8 cellular contexts compared by ENCODE assay signal in genomic region chr1:26035959-26036755, GRCh38. TPM values are rescaled to one million over a fixed set of nuclear protein-coding genes. Genes with fewer than 3 reads are reported as not detected.
DNase-seq lines count a peak whose midpoint lies in the region; ATAC-seq and TF ChIP-seq lines count a peak whose summit lies in the region.

No MANE protein-coding gene starts in this region.

- H3K27ac Mint-ChIP-seq in natural killer cell treated with Interleukin-12 subunit alpha and Interleukin-12 subunit beta and Interleukin-15 and Interleukin-18, amount 100 ng/mL, for 72 hours = peak overlapping the region; percentile 67 to 90

- peaks cover 9 to 13% of the 10 kb centered on the region in 2 donors for H3K4me1 Mint-ChIP-seq in natural killer cell treated with Interleukin-12 subunit alpha and Interleukin-12 subunit beta and Interleukin-15 and Interleukin-18, amount 100 ng/mL, for 72 hours (ENCODE audit: low read depth in 2 of 2)

- peak; percentile 89 for TF ChIP-seq CTCF in fibroblast of pulmonary artery (IDR thresholded peaks at IDR 0.05; ENCODE audit: low read length, missing control alignments)

- no peaks in the 10 kb centered on the region for H3K9me3 Mint-ChIP-seq in natural killer cell treated with Interleukin-12 subunit alpha and Interleukin-12 subunit beta and Interleukin-15 and Interleukin-18, amount 100 ng/mL, for 72 hours

- H3K27me3 Mint-ChIP-seq in natural killer cell treated with Interleukin-12 subunit alpha and Interleukin-12 subunit beta and Interleukin-15 and Interleukin-18, amount 100 ng/mL, for 72 hours = peaks cover 0 to 9% of the 10 kb centered on the region in 2 donors

- no peaks in the 10 kb centered on the region for H3K36me3 Mint-ChIP-seq in natural killer cell treated with Interleukin-12 subunit alpha and Interleukin-12 subunit beta and Interleukin-15 and Interleukin-18, amount 100 ng/mL, for 72 hours

- peak; percentile 60 for ATAC-seq in GM19452 (IDR thresholded peaks at IDR 0.05; ENCODE audit: unreplicated experiment)
- peak; percentile 53 for ATAC-seq in HG03575 (IDR thresholded peaks at IDR 0.05; ENCODE audit: extremely low read depth, insufficient number of reproducible peaks, low FRiP score, unreplicated experiment)
- peak; percentile 84 to 86 for ATAC-seq in natural killer cell treated with Interleukin-12 subunit alpha and Interleukin-12 subunit beta and Interleukin-15 and Interleukin-18, amount 100 ng/mL, for 72 hours

- peak overlapping the region; percentile 81 for H3K4me3 ChIP-seq in fibroblast of pulmonary artery (replicated peaks; ENCODE audit: low read depth, low read length)

- H3K4me3 Mint-ChIP-seq in natural killer cell treated with Interleukin-12 subunit alpha and Interleukin-12 subunit beta and Interleukin-15 and Interleukin-18, amount 100 ng/mL, for 72 hours = peak overlapping the region; percentile 94

- DNase-seq in COLO829 (ENCODE audit: low spot score) (peak; percentile 55), fibroblast of pulmonary artery (ENCODE audit: low read depth) (peak; percentile 72)
- DNase-seq in activated T-helper 9 cell treated with anti-CD3 and anti-CD28 coated beads, Interleukin-2, amount 50 U/mL, for 16 hours (ENCODE audit: low read depth) = peak; percentile 67
- peak; percentile 76 for DNase-seq in natural killer cell treated with Interleukin-12 subunit alpha and Interleukin-12 subunit beta and Interleukin-15 and Interleukin-18, amount 100 ng/mL, for 72 hours (ENCODE audit: low spot score)
- DNase-seq in stimulated activated naive CD4-positive, alpha-beta T cell (lab: John Stamatoyannopoulos, UW) = peak; percentile 30 to 88 (median 69)

TF ChIP-seq in PFSK-1, 5 proteins besides CTCF, POLR2A, EP300 and RAD21:
- TF ChIP-seq FOXP2 (optimal IDR thresholded peaks at IDR 0.05; ENCODE audit: borderline replicate concordance, extremely low read depth, extremely low read length, insufficient read depth) (peak; percentile 62), SIN3A (IDR thresholded peaks at IDR 0.05; ENCODE audit: borderline replicate concordance, insufficient read depth, low read length) (no peak)

RNA-seq across cellular contexts. Expression of gene SLC30A2, which starts 9.8 kb away (rescaled TPM):
- not detected for polyA plus RNA-seq in PFSK-1 (2012; ENCODE audit: insufficient read length, low read depth)
- not detected for total RNA-seq in natural killer cell treated with Interleukin-12 subunit alpha and Interleukin-12 subunit beta and Interleukin-15 and Interleukin-18, amount 100 ng/mL, for 72 hours

RNA-seq across cellular contexts. Expression of gene EXTL1, which starts 14.6 kb away (rescaled TPM):
- polyA plus RNA-seq in PFSK-1 (2012; ENCODE audit: insufficient read length, low read depth) = not detected
- total RNA-seq in natural killer cell treated with Interleukin-12 subunit alpha and Interleukin-12 subunit beta and Interleukin-15 and Interleukin-18, amount 100 ng/mL, for 72 hours = not detected

RNA-seq across cellular contexts. Expression of gene TRIM63, which starts 31.3 kb away (rescaled TPM):
- not detected for polyA plus RNA-seq in PFSK-1 (2012; ENCODE audit: insufficient read length, low read depth)
- total RNA-seq in natural killer cell treated with Interleukin-12 subunit alpha and Interleukin-12 subunit beta and Interleukin-15 and Interleukin-18, amount 100 ng/mL, for 72 hours = not detected

RNA-seq across cellular contexts. Expression of gene PAFAH2, which starts 38.3 kb away (rescaled TPM):
- 8.3 TPM for polyA plus RNA-seq in PFSK-1 (2012; ENCODE audit: insufficient read length, low read depth)
- total RNA-seq in natural killer cell treated with Interleukin-12 subunit alpha and Interleukin-12 subunit beta and Interleukin-15 and Interleukin-18, amount 100 ng/mL, for 72 hours = 10 to 100 TPM; 14.2 to 20.0 TPM

Comparison
In these comparisons a context has a peak if more than half of its experiments do, and no peak if none do; other contexts are left out.
1. Peak in every context shown above with its lines: DNase-seq, ATAC-seq and H3K4me3 ChIP-seq.